In the genomic region with DNA sequence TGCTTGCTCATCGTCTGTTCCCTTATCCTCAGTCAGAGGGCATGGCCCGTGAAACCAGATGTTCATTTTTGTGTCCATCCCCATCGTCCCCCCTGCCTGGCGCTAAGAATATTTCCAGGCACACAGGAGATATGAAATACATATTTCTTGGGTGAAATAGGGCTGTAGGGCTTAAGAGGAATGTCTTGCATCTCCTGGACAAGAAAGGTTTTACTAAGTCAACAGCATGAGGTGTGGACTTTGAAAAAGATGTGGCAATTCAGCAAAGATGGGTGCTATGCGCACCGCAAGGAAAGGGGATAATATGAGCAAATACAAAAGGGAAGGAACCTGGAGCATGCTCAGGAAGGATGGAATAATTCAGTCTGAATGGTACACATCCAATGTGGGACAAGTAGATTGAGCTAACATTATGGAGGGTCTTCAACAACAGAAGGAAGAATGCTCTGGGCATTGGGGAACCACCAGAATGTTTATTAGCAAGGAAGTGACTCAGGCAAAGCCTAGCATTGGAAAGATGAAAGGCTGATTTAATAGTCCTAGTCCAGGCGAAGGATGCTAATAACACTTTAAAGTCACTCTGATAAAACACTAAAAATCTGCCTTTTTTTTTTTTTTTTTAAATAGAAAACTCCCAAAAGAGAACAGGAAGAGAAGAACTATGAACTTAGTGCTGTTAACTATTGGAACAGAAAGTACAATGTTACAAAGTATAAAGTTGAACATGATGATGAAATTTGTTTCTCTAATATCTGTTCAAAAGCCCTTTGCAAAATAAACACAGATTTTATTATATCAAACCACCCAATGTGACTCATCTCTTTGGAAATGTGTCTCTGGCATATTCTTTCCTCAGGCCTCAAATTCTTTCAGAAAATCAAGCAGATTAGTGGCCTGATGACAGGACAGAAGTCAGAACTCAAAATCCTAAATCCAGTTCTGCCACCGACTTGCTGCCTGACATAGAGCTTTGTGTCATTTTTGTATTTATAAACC, we compare ENCODE assay signal across 11 cellular contexts.
DNase-seq lines count a peak whose midpoint lies in the region; ATAC-seq, FAIRE-seq and TF ChIP-seq lines count a peak whose summit lies in the region.
"Had no signal": no experiment of that assay in that cellular context is flagged by ENCODE, and none has a peak within 500 bp of the region (broad histone marks: within the 10 kb centered on the region; RNA-seq: fewer than 3 reads in every experiment).

No MANE protein-coding gene starts in this region.

- no peak for DNase-seq in Peyer's patch
- DNase-seq in right lobe of liver = no peak
- peak; percentile 34 for DNase-seq in urothelium cell line (ENCODE audit: low spot score)
- DNase-seq in NCI-H1105 treated with DMSO at 0.1 percent for 48 hours (lab: John Stamatoyannopoulos, UW) = no peak
- no peak for DNase-seq in midbrain (lab: John Stamatoyannopoulos, UW)
- DNase-seq: activated CD8-positive, alpha-beta memory T cell treated with anti-CD3 and anti-CD28 coated beads, Interleukin-2, amount 50 U/mL, for 4 hours; pancreas; T-helper 9 cell had no signal

- H3K27ac ChIP-seq in Peyer's patch (peak overlapping the region in 3 of 4 donors; percentile 1 to 56 (median 29)), right lobe of liver (peak overlapping the region; percentile 52 to 78 (median 54))
- H3K27ac ChIP-seq: pancreas had no signal

- no peak overlapping the region for H3K4me3 ChIP-seq in Peyer's patch
- peak overlapping the region in 1 of 3 donors; percentile 1 for H3K4me3 ChIP-seq in right lobe of liver
- H3K4me3 ChIP-seq: pancreas had no signal

- FAIRE-seq in endometrium (lab: Jason Lieb, UNC) (peak; percentile 54), urothelium cell line (lab: Jason Lieb, UNC) (no peak)
- FAIRE-seq: pancreas had no signal

- H3K36me3 ChIP-seq in Peyer's patch (no peaks in the 10 kb centered on the region), right lobe of liver (no peaks in the 10 kb centered on the region)
- H3K36me3 ChIP-seq: pancreas had no signal

- H3K4me1 ChIP-seq in Peyer's patch = no peaks in the 10 kb centered on the region
- peaks cover 0 to 23% (median 8%) of the 10 kb centered on the region in 4 donors for H3K4me1 ChIP-seq in right lobe of liver
- H3K4me1 ChIP-seq: pancreas had no signal

- TF ChIP-seq POLR2A in Peyer's patch (IDR thresholded peaks at IDR 0.05) (no peak), right lobe of liver (IDR thresholded peaks at IDR 0.05) (no peak)

- intact Hi-C loops in right lobe of liver (cut with DNase I) = no loop called here

- H3K27me3 ChIP-seq in Peyer's patch = no peaks in the 10 kb centered on the region
- no peaks in the 10 kb centered on the region for H3K27me3 ChIP-seq in right lobe of liver
- H3K27me3 ChIP-seq: pancreas had no signal

- TF ChIP-seq CTCF in Peyer's patch (IDR thresholded peaks at IDR 0.05) (no peak), right lobe of liver (IDR thresholded peaks at IDR 0.05) (no peak)

- H3K9me3 ChIP-seq in Peyer's patch (no peaks in the 10 kb centered on the region), right lobe of liver (no peaks in the 10 kb centered on the region)
- H3K9me3 ChIP-seq: pancreas had no signal

- 58% methylated on average over 8 of the region's 8 CpGs for WGBS in right lobe of liver (ENCODE audit: insufficient coverage, low coverage, low lambda C conversion rate, missing lambda C conversion rate)

- ATAC-seq in right lobe of liver = peak; percentile 62 to 82 (median 66)
- ATAC-seq in HG03457 (IDR thresholded peaks at IDR 0.05; ENCODE audit: unreplicated experiment) = no peak
- ATAC-seq: HCT116 had no signal
